ENCODE assay signal across 30 cellular contexts in genomic region chr5:60888359-60889061, GRCh38. TPM values are rescaled to one million over a fixed set of nuclear protein-coding genes. Genes with fewer than 3 reads are reported as not detected.
A peak's percentile ranks its signal among the peaks of the same experiment; 100 is the strongest.
DNase-seq lines count a peak whose midpoint lies in the region; ATAC-seq and TF ChIP-seq lines count a peak whose summit lies in the region.
"Had no signal": no experiment of that assay in that cellular context is flagged by ENCODE, and none has a peak within 500 bp of the region (broad histone marks: within the 10 kb centered on the region; RNA-seq: fewer than 3 reads in every experiment).

No MANE protein-coding gene starts in this region.

- TF ChIP-seq CTCF in WTC11 (IDR thresholded peaks at IDR 0.05) = no peak

- no peak overlapping the region for H3K4me3 Mint-ChIP-seq in WTC11
- H3K4me3 Mint-ChIP-seq in T-cell = no peak overlapping the region
- H3K4me3 Mint-ChIP-seq: activated B cell treated with CpG ODN at 0.5 μM for 24 hours; activated naive CD4-positive, alpha-beta T cell treated with anti-CD3 and anti-CD28 coated beads, Interleukin-2, amount 10 ng/mL, durations not matched to agents 7 days and 5 days; brain; CD8-positive, alpha-beta memory T cell; naive B cell had no signal

- peak; percentile 77 for ATAC-seq in GM18508 (IDR thresholded peaks at IDR 0.05; ENCODE audit: insufficient read depth, unreplicated experiment)
- ATAC-seq in GM19463 (IDR thresholded peaks at IDR 0.05; ENCODE audit: unreplicated experiment) = peak; percentile 83
- peak; percentile 61 for ATAC-seq in HG02938 (IDR thresholded peaks at IDR 0.05; ENCODE audit: unreplicated experiment)
- ATAC-seq in WTC11 = no peak
- no peak for ATAC-seq in GM21423 (IDR thresholded peaks at IDR 0.05; ENCODE audit: unreplicated experiment)
- ATAC-seq in T-cell (replicated peaks in 1 of 4) = no peak
- no peak for ATAC-seq in GM21723 (IDR thresholded peaks at IDR 0.05; ENCODE audit: unreplicated experiment)
- ATAC-seq in GM21619 (IDR thresholded peaks at IDR 0.05; ENCODE audit: unreplicated experiment) = no peak
- ATAC-seq: HCT116, heart right ventricle had no signal

- H3K27me3 Mint-ChIP-seq in WTC11 (ENCODE audit: low read depth) (no peaks in the 10 kb centered on the region), T-cell (no peaks in the 10 kb centered on the region)
- H3K27me3 Mint-ChIP-seq: activated B cell treated with CpG ODN at 0.5 μM for 24 hours; activated naive CD4-positive, alpha-beta T cell treated with anti-CD3 and anti-CD28 coated beads, Interleukin-2, amount 10 ng/mL, durations not matched to agents 7 days and 5 days; brain; CD8-positive, alpha-beta memory T cell; naive B cell had no signal

- H3K36me3 Mint-ChIP-seq in WTC11 = peaks cover 28% of the 10 kb centered on the region
- H3K36me3 Mint-ChIP-seq in T-cell = peaks cover 43% of the 10 kb centered on the region

- H3K9me3 Mint-ChIP-seq in WTC11 (peaks cover 21% of the 10 kb centered on the region), T-cell (no peaks in the 10 kb centered on the region)
- H3K9me3 Mint-ChIP-seq: activated B cell treated with CpG ODN at 0.5 μM for 24 hours; activated naive CD4-positive, alpha-beta T cell treated with anti-CD3 and anti-CD28 coated beads, Interleukin-2, amount 10 ng/mL, durations not matched to agents 7 days and 5 days; CD8-positive, alpha-beta memory T cell; naive B cell had no signal

- DNase-seq in WTC11 (ENCODE audit: low spot score) (no peak), T-cell (no peak)
- DNase-seq: ACHN; activated B cell treated with CpG ODN at 0.5 μM for 24 hours; activated CD4-positive, alpha-beta T cell treated with anti-CD3 and anti-CD28 coated beads, Interleukin-2, amount 50 U/mL, for 48 hours; activated CD8-positive, alpha-beta memory T cell treated with anti-CD3 and anti-CD28 coated beads, Interleukin-2, amount 50 U/mL, for 4 hours; activated naive CD4-positive, alpha-beta T cell treated with anti-CD3 and anti-CD28 coated beads, Interleukin-2, amount 10 ng/mL, durations not matched to agents 7 days and 5 days; amniotic stem cell; CD8-positive, alpha-beta memory T cell; cerebellar nuclear complex; dorsolateral prefrontal cortex; foreskin melanocyte; heart right ventricle; naive B cell; NCI-H1417 treated with DMSO at 0.1 percent for 48 hours; NCI-H2029 treated with DMSO at 0.1 percent for 48 hours; NCI-H524; posterior cingulate gyrus; stomach; thyroid gland; uterus had no signal

- POLR2A ChIA-PET in WTC11 (lab: Charles Lee) = no interaction called here
- POLR2A ChIA-PET in T-cell (lab: Charles Lee) = no interaction called here

- H3K27ac Mint-ChIP-seq in WTC11 (peak overlapping the region; percentile 12; the same call in 1 of the 2 replicates), T-cell (no peak overlapping the region)
- H3K27ac Mint-ChIP-seq: activated B cell treated with CpG ODN at 0.5 μM for 24 hours; activated naive CD4-positive, alpha-beta T cell treated with anti-CD3 and anti-CD28 coated beads, Interleukin-2, amount 10 ng/mL, durations not matched to agents 7 days and 5 days; brain had no signal

- peaks cover 14% of the 10 kb centered on the region for H3K4me1 Mint-ChIP-seq in WTC11
- no peaks in the 10 kb centered on the region for H3K4me1 Mint-ChIP-seq in T-cell
- H3K4me1 Mint-ChIP-seq: activated B cell treated with CpG ODN at 0.5 μM for 24 hours; activated naive CD4-positive, alpha-beta T cell treated with anti-CD3 and anti-CD28 coated beads, Interleukin-2, amount 10 ng/mL, durations not matched to agents 7 days and 5 days; brain; CD8-positive, alpha-beta memory T cell; naive B cell had no signal

- CTCF ChIA-PET in WTC11 (lab: Charles Lee) = no interaction called here
- CTCF ChIA-PET in T-cell (lab: Charles Lee) = no interaction called here

TF ChIP-seq in WTC11, 78 proteins besides CTCF, POLR2A, EP300 and RAD21 (continues in another document):
- no peak for TF ChIP-seq PRDM15 (CRISPR knock-in tag; IDR thresholded peaks at IDR 0.05)
- TF ChIP-seq CDX4 (CRISPR knock-in tag; IDR thresholded peaks at IDR 0.05; ENCODE audit: borderline replicate concordance) = no peak
- no peak for TF ChIP-seq ETV6 (CRISPR knock-in tag; IDR thresholded peaks at IDR 0.05)
- no peak for TF ChIP-seq ZNF425 (CRISPR knock-in tag; conservative IDR thresholded peaks at IDR 0.05)
- no peak for TF ChIP-seq ZNF532 (CRISPR knock-in tag; IDR thresholded peaks at IDR 0.05; ENCODE audit: borderline replicate concordance)
- no peak for TF ChIP-seq JAZF1 (CRISPR knock-in tag; IDR thresholded peaks at IDR 0.05)

RNA-seq across cellular contexts. Expression of gene ELOVL7, which starts 44.4 kb away (rescaled TPM):
- total RNA-seq in WTC11 (2021) = 7.1 to 8.5 TPM (median 7.8 TPM) in 3 replicates
- under 1 TPM; 0.13 to 0.70 (median 0.29) TPM for total RNA-seq in T-cell
- total RNA-seq: LHCN-M2 had no signal

RNA-seq across cellular contexts. Expression of gene ERCC8, which starts 56.4 kb away (rescaled TPM):
- total RNA-seq in WTC11 (2021) (14.6 to 16.0 TPM (median 15.3 TPM) in 3 replicates), T-cell (10 to 100 TPM in 1 of 5 donors, 1 to 10 TPM in 4; 6.8 to 10.1 (median 7.3) TPM)

RNA-seq across cellular contexts. Expression of gene NDUFAF2, which starts 56.5 kb away (rescaled TPM):
- 39.1 to 45.9 TPM (median 42.0 TPM) in 3 replicates for total RNA-seq in WTC11 (2021)
- 10 to 100 TPM; 10.8 to 18.4 (median 18.0) TPM for total RNA-seq in T-cell

Comparison
In these comparisons a context has a peak if more than half of its experiments do, and no peak if none do; other contexts are left out.
1. ATAC-seq: peak in GM18508 (single experiment), GM19463 (single experiment) and HG02938 (single experiment); none in WTC11 (single experiment), GM21423 (single experiment), T-cell (0 of 4), GM21723 (single experiment) and GM21619 (single experiment).